Comparison of ENCODE assay signal across 9 cellular contexts in the genomic region with DNA sequence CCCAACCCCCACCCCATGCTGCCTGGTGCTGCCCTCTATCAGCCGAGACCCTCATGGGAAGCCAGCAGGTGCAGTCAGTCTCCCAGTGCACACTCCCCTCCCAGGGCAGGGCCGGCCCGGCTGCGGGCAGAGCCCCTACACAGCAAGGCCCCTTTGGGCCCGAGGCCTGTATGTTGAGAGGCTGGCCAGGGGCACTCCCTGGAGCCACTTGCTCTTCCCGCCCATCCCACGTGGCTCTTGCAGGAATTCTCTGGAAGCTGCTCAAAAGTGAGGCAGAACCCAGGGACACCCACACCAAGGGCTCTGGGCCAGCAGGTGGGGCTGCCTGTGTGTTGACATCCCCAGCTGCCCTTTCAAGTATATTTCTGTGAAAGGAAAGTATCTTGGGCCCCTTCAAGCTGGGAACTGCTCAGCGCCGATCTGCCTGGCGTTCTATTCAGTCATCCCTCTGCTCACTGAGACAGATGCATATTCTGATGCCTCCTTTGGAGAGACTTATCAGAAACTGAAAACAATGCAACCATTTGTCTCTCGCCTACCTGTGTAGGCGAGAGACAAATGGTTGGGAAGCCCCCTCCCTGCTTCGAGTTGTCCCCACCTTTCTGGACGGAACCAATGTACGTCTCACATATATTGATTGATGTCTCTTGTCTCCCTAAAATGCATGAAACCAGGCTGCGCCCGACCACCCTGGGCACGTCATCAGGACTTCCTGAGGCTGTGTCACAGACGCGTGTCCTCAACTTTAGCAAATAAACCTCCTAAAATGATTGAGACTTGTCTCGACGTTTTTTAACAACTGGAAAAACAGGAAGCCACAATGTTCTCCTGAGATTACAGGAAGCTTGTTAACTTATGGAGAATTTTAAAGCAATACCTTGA.
DNase-seq lines count a peak whose midpoint lies in the region; ATAC-seq and TF ChIP-seq lines count a peak whose summit lies in the region.
"Had no signal": no experiment of that assay in that cellular context is flagged by ENCODE, and none has a peak within 500 bp of the region (broad histone marks: within the 10 kb centered on the region; RNA-seq: fewer than 3 reads in every experiment).

No MANE protein-coding gene starts in this region.

- H3K4me3 Mint-ChIP-seq in central memory CD8-positive, alpha-beta T cell: peak overlapping the region; percentile 99

- peak overlapping the region; percentile 100 for H3K27ac Mint-ChIP-seq in central memory CD8-positive, alpha-beta T cell (ENCODE audit: low read depth)

- peak; percentile 77 for ATAC-seq in central memory CD8-positive, alpha-beta T cell (replicated peaks; ENCODE audit: extremely low read depth, poor library complexity, severe bottlenecking)
- ATAC-seq in HG02885 (IDR thresholded peaks at IDR 0.05; ENCODE audit: poor library complexity, unreplicated experiment): no peak

- H3K27ac ChIP-seq in neutrophil: peak overlapping the region; percentile 98

- no peaks in the 10 kb centered on the region for H3K9me3 Mint-ChIP-seq in central memory CD8-positive, alpha-beta T cell

- H3K27me3 ChIP-seq in neutrophil: no peaks in the 10 kb centered on the region

- peaks cover 69% of the 10 kb centered on the region for H3K36me3 Mint-ChIP-seq in central memory CD8-positive, alpha-beta T cell (ENCODE audit: insufficient read depth)

- H3K36me3 ChIP-seq in neutrophil: peaks cover 35% of the 10 kb centered on the region

- H3K9me3 ChIP-seq in neutrophil: no peaks in the 10 kb centered on the region

- H3K4me1 ChIP-seq in neutrophil (ENCODE audit: control insufficient read depth in 1 of 2, insufficient read depth in 1 of 2, low read depth in 1 of 2, low read length in 1 of 2): peaks cover 66 to 67% of the 10 kb centered on the region in 2 experiments

- H3K4me3 ChIP-seq in neutrophil (ENCODE audit: low read depth in 1 of 2, low read length in 1 of 2): peak overlapping the region; percentile 72 to 73

- no peaks in the 10 kb centered on the region for H3K27me3 Mint-ChIP-seq in central memory CD8-positive, alpha-beta T cell

- TF ChIP-seq CTCF in neutrophil (IDR thresholded peaks at IDR 0.05): no peak

- DNase-seq in D341Med (ENCODE audit: low spot score) (peak; percentile 44), T-helper 1 cell (peak in 3 of 5 donors; percentile 47 to 55 (median 54)), NCI-H2196 treated with DMSO at 0.1 percent for 48 hours (lab: John Stamatoyannopoulos, UW; ENCODE audit: unreplicated experiment) (no peak), NOMO-1 (lab: John Stamatoyannopoulos, UW; ENCODE audit: unreplicated experiment in 2 of 2) (no peak), LoVo (ENCODE audit: low spot score) (no peak)
- peak in 1 of 2 donors; percentile 76 for DNase-seq in central memory CD8-positive, alpha-beta T cell (ENCODE audit: low spot score in 2 of 2)
- DNase-seq: NCI-H446 treated with DMSO at 0.1 percent for 48 hours had no signal

- peaks cover 54% of the 10 kb centered on the region for H3K4me1 Mint-ChIP-seq in central memory CD8-positive, alpha-beta T cell

Comparison
In these comparisons a context has a peak if more than half of its experiments do, and no peak if none do; other contexts are left out.
1. DNase-seq: peak in D341Med (single experiment) and T-helper 1 cell (3 of 5); none in NCI-H2196 treated with DMSO at 0.1 percent for 48 hours (single experiment), NOMO-1 (0 of 2) and LoVo (single experiment).